In genomic region chr2:50546790-50547189, GRCh38 we compare ENCODE assay signal across 19 cellular contexts.
DNase-seq lines count a peak whose midpoint lies in the region; ATAC-seq and TF ChIP-seq lines count a peak whose summit lies in the region.
"Had no signal": no experiment of that assay in that cellular context is flagged by ENCODE, and none has a peak within 500 bp of the region (broad histone marks: within the 10 kb centered on the region; RNA-seq: fewer than 3 reads in every experiment).

No MANE protein-coding gene starts in this region.

- no peak overlapping the region for H2BK15ac ChIP-seq in mesenchymal stem cell (ENCODE audit: low read depth, poor library complexity, severe bottlenecking)

- no peaks in the 10 kb centered on the region for H3K4me1 Mint-ChIP-seq in natural killer cell treated with Interleukin-12 subunit alpha and Interleukin-12 subunit beta and Interleukin-15 and Interleukin-18, amount 100 ng/mL, for 72 hours (ENCODE audit: low read depth in 2 of 2)
- H3K4me1 Mint-ChIP-seq: naive thymus-derived CD8-positive, alpha-beta T cell had no signal

- no peak overlapping the region for H2BK5ac ChIP-seq in mesenchymal stem cell (ENCODE audit: low read depth, low read length, poor library complexity, severe bottlenecking)

- H3K18ac ChIP-seq in mesenchymal stem cell (ENCODE audit: low read depth in 1 of 2, low read length in 2 of 2), result no peak overlapping the region

- no peak overlapping the region for H2AFZ ChIP-seq in mesenchymal stem cell (ENCODE audit: low read depth, low read length)

- H3K27ac Mint-ChIP-seq in natural killer cell treated with Interleukin-12 subunit alpha and Interleukin-12 subunit beta and Interleukin-15 and Interleukin-18, amount 100 ng/mL, for 72 hours, result no peak overlapping the region
- H3K27ac Mint-ChIP-seq: activated naive CD4-positive, alpha-beta T cell treated with anti-CD3 and anti-CD28 coated beads for 36 hours; HFFc6; naive thymus-derived CD8-positive, alpha-beta T cell had no signal

- no peaks in the 10 kb centered on the region for H3K27me3 Mint-ChIP-seq in natural killer cell treated with Interleukin-12 subunit alpha and Interleukin-12 subunit beta and Interleukin-15 and Interleukin-18, amount 100 ng/mL, for 72 hours

- H3K27me3 ChIP-seq in mesenchymal stem cell (ENCODE audit: control insufficient read depth in 1 of 2, insufficient read depth in 1 of 2, low read length in 2 of 2), result no peaks in the 10 kb centered on the region
- H3K27me3 ChIP-seq: ascending aorta, heart left ventricle, spleen had no signal

- H3K4ac ChIP-seq in mesenchymal stem cell (ENCODE audit: low read depth in 1 of 2, low read length in 2 of 2), result no peak overlapping the region

- WGBS in mesenchymal stem cell, result 86% methylated on average over 1 of the region's 1 CpG

- H3K4me1 ChIP-seq in mesenchymal stem cell (ENCODE audit: control insufficient read depth, insufficient read depth, low read depth, low read length) (no peaks in the 10 kb centered on the region), mucosa of descending colon (ENCODE audit: low read depth) (no peaks in the 10 kb centered on the region)
- H3K4me1 ChIP-seq: ascending aorta, psoas muscle, spleen had no signal

- no peak overlapping the region for H4K91ac ChIP-seq in mesenchymal stem cell (ENCODE audit: low read length)

- no peak overlapping the region for H3K27ac ChIP-seq in mesenchymal stem cell (ENCODE audit: low read length, poor library complexity, severe bottlenecking)
- H3K27ac ChIP-seq: ascending aorta, heart left ventricle, psoas muscle, spleen had no signal

- H3K4me3 Mint-ChIP-seq in natural killer cell treated with Interleukin-12 subunit alpha and Interleukin-12 subunit beta and Interleukin-15 and Interleukin-18, amount 100 ng/mL, for 72 hours, result no peak overlapping the region
- H3K4me3 Mint-ChIP-seq: activated naive CD4-positive, alpha-beta T cell treated with anti-CD3 and anti-CD28 coated beads for 36 hours; HFFc6; naive thymus-derived CD8-positive, alpha-beta T cell had no signal

- TF ChIP-seq CTCF in mucosa of descending colon (IDR thresholded peaks at IDR 0.05), result no peak

- peaks cover 3% of the 10 kb centered on the region for H3K9me3 Mint-ChIP-seq in natural killer cell treated with Interleukin-12 subunit alpha and Interleukin-12 subunit beta and Interleukin-15 and Interleukin-18, amount 100 ng/mL, for 72 hours
- H3K9me3 Mint-ChIP-seq: activated naive CD4-positive, alpha-beta T cell treated with anti-CD3 and anti-CD28 coated beads for 36 hours had no signal

- H3K36me3 Mint-ChIP-seq in natural killer cell treated with Interleukin-12 subunit alpha and Interleukin-12 subunit beta and Interleukin-15 and Interleukin-18, amount 100 ng/mL, for 72 hours, result no peaks in the 10 kb centered on the region
- H3K36me3 Mint-ChIP-seq: naive thymus-derived CD8-positive, alpha-beta T cell had no signal

- no peak overlapping the region for H2AK5ac ChIP-seq in mesenchymal stem cell (ENCODE audit: low read length, severe bottlenecking)

- no peak overlapping the region for H3K23ac ChIP-seq in mesenchymal stem cell (ENCODE audit: low read length in 2 of 2)

- peak; percentile 94 for DNase-seq in DMS79 treated with DMSO at 0.1 percent for 48 hours (lab: John Stamatoyannopoulos, UW)
- DNase-seq in NCI-H146 treated with DMSO at 0.1 percent for 48 hours (lab: John Stamatoyannopoulos, UW; ENCODE audit: unreplicated experiment), result peak; percentile 13
- peak; percentile 83 for DNase-seq in NCI-H748 treated with DMSO at 0.1 percent for 48 hours (lab: John Stamatoyannopoulos, UW)
- peak; percentile 55 for DNase-seq in mesenchymal stem cell
- no peak for DNase-seq in natural killer cell treated with Interleukin-12 subunit alpha and Interleukin-12 subunit beta and Interleukin-15 and Interleukin-18, amount 100 ng/mL, for 72 hours (ENCODE audit: low spot score)
- DNase-seq in mucosa of descending colon, result no peak
- DNase-seq: activated naive CD4-positive, alpha-beta T cell treated with anti-CD3 and anti-CD28 coated beads for 36 hours; GDM1; heart left ventricle; HFFc6; Kasumi-1; naive thymus-derived CD8-positive, alpha-beta T cell; NCI-H1930; psoas muscle; spleen; stimulated activated CD8-positive, alpha-beta memory T cell treated with anti-CD3 and anti-CD28 coated beads, Interleukin-4, amount 100 ng/mL, for 48 hours; substantia nigra had no signal

- H3K36me3 ChIP-seq in mesenchymal stem cell (ENCODE audit: control insufficient read depth in 1 of 2, insufficient read depth in 2 of 2, low read depth in 1 of 2, low read length in 2 of 2), result no peaks in the 10 kb centered on the region
- no peaks in the 10 kb centered on the region for H3K36me3 ChIP-seq in mucosa of descending colon (ENCODE audit: low read depth)
- H3K36me3 ChIP-seq: ascending aorta, heart left ventricle, spleen had no signal

- H2BK12ac ChIP-seq in mesenchymal stem cell (ENCODE audit: low read length in 2 of 2), result no peak overlapping the region

- no peak overlapping the region for H2BK120ac ChIP-seq in mesenchymal stem cell (ENCODE audit: low read depth, low read length)

- no peak overlapping the region for H4K8ac ChIP-seq in mesenchymal stem cell (ENCODE audit: low read length)

- H3K4me3 ChIP-seq in mesenchymal stem cell (ENCODE audit: insufficient read depth in 1 of 2, low read depth in 1 of 2, low read length in 2 of 2) (no peak overlapping the region), mucosa of descending colon (no peak overlapping the region)
- H3K4me3 ChIP-seq: ascending aorta, heart left ventricle, psoas muscle, spleen had no signal

- no peaks in the 10 kb centered on the region for H3K79me1 ChIP-seq in mesenchymal stem cell (replicated peaks; ENCODE audit: low read length, poor library complexity, severe bottlenecking)

- no peak overlapping the region for H3K4me2 ChIP-seq in mesenchymal stem cell (ENCODE audit: low read length, poor library complexity, severe bottlenecking)

- no peak overlapping the region for H3K9ac ChIP-seq in mesenchymal stem cell (ENCODE audit: low read length)

- no peaks in the 10 kb centered on the region for H3K9me3 ChIP-seq in mesenchymal stem cell (ENCODE audit: control insufficient read depth, low read length)
- H3K9me3 ChIP-seq in mucosa of descending colon, result no peaks in the 10 kb centered on the region
- H3K9me3 ChIP-seq: ascending aorta, heart left ventricle, psoas muscle, spleen had no signal

- ATAC-seq in GM21529 (IDR thresholded peaks at IDR 0.05; ENCODE audit: unreplicated experiment) (no peak), mucosa of descending colon (no peak)
- no peak for ATAC-seq in natural killer cell treated with Interleukin-12 subunit alpha and Interleukin-12 subunit beta and Interleukin-15 and Interleukin-18, amount 100 ng/mL, for 72 hours
- ATAC-seq: heart left ventricle; naive thymus-derived CD8-positive, alpha-beta T cell; psoas muscle had no signal

- no peak overlapping the region for H3K14ac ChIP-seq in mesenchymal stem cell (ENCODE audit: low read length in 2 of 2)

- intact Hi-C loops in mucosa of descending colon (cut with DNase I, micrococcal nuclease), result no loop called here

Comparison
In these comparisons a context has a peak if more than half of its experiments do, and no peak if none do; other contexts are left out.
1. DNase-seq: peak in DMS79 treated with DMSO at 0.1 percent for 48 hours (single experiment), NCI-H146 treated with DMSO at 0.1 percent for 48 hours (single experiment), NCI-H748 treated with DMSO at 0.1 percent for 48 hours (single experiment) and mesenchymal stem cell (single experiment); none in natural killer cell treated with Interleukin-12 subunit alpha and Interleukin-12 subunit beta and Interleukin-15 and Interleukin-18, amount 100 ng/mL, for 72 hours (single experiment) and mucosa of descending colon (0 of 3).